24 cellular contexts compared by ENCODE assay signal in the genomic region with DNA sequence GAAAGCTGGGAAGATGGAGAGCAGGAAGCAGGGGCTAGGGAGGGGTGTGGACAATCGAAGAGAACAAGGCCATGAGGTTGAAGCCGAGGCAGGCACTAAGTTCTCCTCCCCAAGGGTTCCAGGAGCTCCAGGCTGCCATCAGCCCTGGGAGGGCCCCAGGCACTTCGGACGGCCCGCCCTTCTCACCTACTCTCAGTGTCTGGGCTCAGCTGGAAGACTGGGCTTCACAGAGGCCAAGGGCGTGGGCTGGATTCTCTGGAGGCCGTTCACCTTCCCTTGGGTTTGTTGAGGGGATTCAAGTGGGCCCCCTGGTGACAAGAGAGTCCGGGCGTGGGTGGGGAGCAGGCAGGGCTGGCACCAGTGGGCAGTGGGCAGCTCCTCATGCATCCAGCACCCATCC.
A peak's percentile ranks its signal among the peaks of the same experiment; 100 is the strongest.
DNase-seq lines count a peak whose midpoint lies in the region; ATAC-seq and TF ChIP-seq lines count a peak whose summit lies in the region.
"Had no signal": no experiment of that assay in that cellular context is flagged by ENCODE, and none has a peak within 500 bp of the region (broad histone marks: within the 10 kb centered on the region; RNA-seq: fewer than 3 reads in every experiment).

No MANE protein-coding gene starts in this region.

- intact Hi-C loops in cardiac septum (cut with DNase I) = no loop called here
- intact Hi-C loops in upper lobe of right lung (cut with DNase I) = no loop called here

- no peak for TF ChIP-seq CTCF in right atrium auricular region (IDR thresholded peaks at IDR 0.05)
- no peak for TF ChIP-seq CTCF in upper lobe of right lung (IDR thresholded peaks at IDR 0.05)

- H3K18ac ChIP-seq in neuronal stem cell (ENCODE audit: low read length) = no peak overlapping the region

- H3K9ac ChIP-seq in neuronal stem cell (ENCODE audit: low read depth, low read length, poor library complexity) = no peak overlapping the region
- H3K9ac ChIP-seq: BLaER1 treated with 17β-estradiol and CSF1 and Interleukin-3, amounts not matched to agents 10 nM and 100 nM; GM23248 had no signal

- H3K27ac ChIP-seq in right atrium auricular region = no peak overlapping the region
- H3K27ac ChIP-seq in neuronal stem cell (replicated peaks; ENCODE audit: low read length) = no peak overlapping the region
- no peak overlapping the region for H3K27ac ChIP-seq in upper lobe of right lung
- H3K27ac ChIP-seq: A549; BLaER1 treated with 17β-estradiol and CSF1 and Interleukin-3, amounts not matched to agents 10 nM and 100 nM; GM23248; PC-9; SJSA1 had no signal

- no peaks in the 10 kb centered on the region for H3K27me3 ChIP-seq in right atrium auricular region
- H3K27me3 ChIP-seq in neuronal stem cell (ENCODE audit: control insufficient read depth in 3 of 3, insufficient read depth in 3 of 3, low read depth in 1 of 3, low read length in 3 of 3) = no peaks in the 10 kb centered on the region
- peaks cover 12% of the 10 kb centered on the region for H3K27me3 ChIP-seq in upper lobe of right lung
- H3K27me3 ChIP-seq: BLaER1 treated with 17β-estradiol and CSF1 and Interleukin-3, amounts not matched to agents 10 nM and 100 nM; MG63; SJSA1 had no signal

- H3K4me2 ChIP-seq in neuronal stem cell (ENCODE audit: insufficient read depth, low read length, poor library complexity, severe bottlenecking) = no peak overlapping the region
- H3K4me2 ChIP-seq: A549; BLaER1 treated with 17β-estradiol and CSF1 and Interleukin-3, amounts not matched to agents 10 nM and 100 nM; PC-9 had no signal

- H2AK5ac ChIP-seq in neuronal stem cell (ENCODE audit: low read depth, low read length) = peak overlapping the region; percentile 32

- no peak overlapping the region for H2AFZ ChIP-seq in neuronal stem cell (ENCODE audit: low read length)
- H2AFZ ChIP-seq: GM23248, PC-9 had no signal

- ATAC-seq in upper lobe of right lung = no peak
- no peak for ATAC-seq in GM21447 (IDR thresholded peaks at IDR 0.05; ENCODE audit: unreplicated experiment)
- ATAC-seq: A549 had no signal

- H3K9me3 ChIP-seq in right atrium auricular region = peaks cover 0 to 19% of the 10 kb centered on the region in 2 donors
- no peaks in the 10 kb centered on the region for H3K9me3 ChIP-seq in neuronal stem cell (replicated peaks in 1 of 2; ENCODE audit: control insufficient read depth in 2 of 2, insufficient read depth in 1 of 2, low read depth in 1 of 2, low read length in 2 of 2)
- H3K9me3 ChIP-seq in upper lobe of right lung = peaks cover 7% of the 10 kb centered on the region

- no peak overlapping the region for H2BK5ac ChIP-seq in neuronal stem cell (ENCODE audit: low read length)

- WGBS in neuronal stem cell (ENCODE audit: extremely low coverage in 2 of 2, insufficient read length in 2 of 2, insufficient replicate concordance in 1 of 2), 2 donors = no CpG with 5 or more reads among the region's 9 CpGs

- no peaks in the 10 kb centered on the region for H3K79me1 ChIP-seq in neuronal stem cell (ENCODE audit: low read depth, low read length)

- no peak overlapping the region for H4K8ac ChIP-seq in neuronal stem cell (ENCODE audit: low read depth, low read length)

- H3K23ac ChIP-seq in neuronal stem cell (ENCODE audit: low read depth, low read length, poor library complexity) = no peak overlapping the region

- H3K4me1 ChIP-seq in right atrium auricular region = peaks cover 0 to 16% of the 10 kb centered on the region in 2 donors
- peaks cover 3 to 11% of the 10 kb centered on the region in 2 donors for H3K4me1 ChIP-seq in neuronal stem cell (ENCODE audit: control insufficient read depth in 2 of 2, insufficient read depth in 1 of 2, low read depth in 1 of 2, low read length in 2 of 2)
- H3K4me1 ChIP-seq in upper lobe of right lung = no peaks in the 10 kb centered on the region
- H3K4me1 ChIP-seq: A549; BLaER1 treated with 17β-estradiol and CSF1 and Interleukin-3, amounts not matched to agents 10 nM and 100 nM; HAP-1; SJSA1 had no signal

- H3K4ac ChIP-seq in neuronal stem cell (ENCODE audit: low read length) = no peak overlapping the region

- no peak overlapping the region for H3K14ac ChIP-seq in neuronal stem cell (ENCODE audit: low read length)

- DNase-seq in cardiac septum (ENCODE audit: low spot score) (peak; percentile 33), right atrium auricular region (ENCODE audit: low spot score) (no peak), islet precursor cell (peak; percentile 43), neuronal stem cell (ENCODE audit: low spot score) (no peak), upper lobe of right lung (peak; percentile 38), putamen (ENCODE audit: low spot score) (no peak), NCI-H446 (lab: John Stamatoyannopoulos, UW) (no peak)
- DNase-seq: AML-193, GM23248, IMR-90, KG1, MG63, NCI-H1105 treated with DMSO at 0.1 percent for 48 hours, NCI-H1694, NCI-H2029 treated with DMSO at 0.1 percent for 48 hours, NCI-H526 treated with DMSO at 0.1 percent for 48 hours, Right ventricle myocardium superior, RPMI8226 had no signal

- H2BK15ac ChIP-seq in neuronal stem cell (ENCODE audit: low read length) = no peak overlapping the region

- H2BK12ac ChIP-seq in neuronal stem cell (ENCODE audit: low read length) = no peak overlapping the region

- H4K91ac ChIP-seq in neuronal stem cell (ENCODE audit: low read depth, low read length, poor library complexity) = no peak overlapping the region

- H3K36me3 ChIP-seq in right atrium auricular region = no peaks in the 10 kb centered on the region
- H3K36me3 ChIP-seq in neuronal stem cell (replicated peaks in 1 of 2; ENCODE audit: control insufficient read depth in 2 of 2, insufficient read depth in 2 of 2, low read length in 2 of 2) = no peaks in the 10 kb centered on the region
- H3K36me3 ChIP-seq in upper lobe of right lung = no peaks in the 10 kb centered on the region
- H3K36me3 ChIP-seq: BLaER1 treated with 17β-estradiol and CSF1 and Interleukin-3, amounts not matched to agents 10 nM and 100 nM; HAP-1; MG63; SJSA1 had no signal

- H2BK120ac ChIP-seq in neuronal stem cell (ENCODE audit: low read depth, low read length) = no peak overlapping the region

- H3K4me3 ChIP-seq in right atrium auricular region (no peak overlapping the region), neuronal stem cell (ENCODE audit: low read length in 2 of 2) (no peak overlapping the region), upper lobe of right lung (no peak overlapping the region)
- H3K4me3 ChIP-seq: A549; BLaER1 treated with 17β-estradiol and CSF1 and Interleukin-3, amounts not matched to agents 10 nM and 100 nM; GM23248; HAP-1; MG63; PC-9; SJSA1 had no signal

Comparison
In these comparisons a context has a peak if more than half of its experiments do, and no peak if none do; other contexts are left out.
1. DNase-seq: peak in cardiac septum (single experiment), islet precursor cell (single experiment) and upper lobe of right lung (single experiment); none in right atrium auricular region (single experiment), neuronal stem cell (single experiment), putamen (single experiment) and NCI-H446 (0 of 2).